15 cellular contexts compared by ENCODE assay signal in genomic region chr2:143717053-143717452, GRCh38.
A peak's percentile ranks its signal among the peaks of the same experiment; 100 is the strongest.
DNase-seq lines count a peak whose midpoint lies in the region; ATAC-seq and TF ChIP-seq lines count a peak whose summit lies in the region.
"Had no signal": no experiment of that assay in that cellular context is flagged by ENCODE, and none has a peak within 500 bp of the region (broad histone marks: within the 10 kb centered on the region; RNA-seq: fewer than 3 reads in every experiment).

No MANE protein-coding gene starts in this region.

- peaks cover 8% of the 10 kb centered on the region for H3K36me3 Mint-ChIP-seq in stimulated activated effector memory CD8-positive, alpha-beta T cell treated with anti-CD3 and anti-CD28 coated beads, Interleukin-12 subunit alpha, Interleukin-12 subunit beta, amount 100 ng/mL, for 72 hours

- no peak for ATAC-seq in stimulated activated effector memory CD8-positive, alpha-beta T cell treated with anti-CD3 and anti-CD28 coated beads, Interleukin-12 subunit alpha, Interleukin-12 subunit beta, amount 100 ng/mL, for 72 hours
- no peak for ATAC-seq in GM21529 (IDR thresholded peaks at IDR 0.05; ENCODE audit: unreplicated experiment)
- ATAC-seq: CD8-positive, alpha-beta T cell; stimulated activated memory B cell treated with anti-CD40 and anti-IgM and Interleukin-4, amounts not matched to agents 10 μg/mL and 1 μg/mL and 100 μg/mL, for 72 hours had no signal

- no peak for TF ChIP-seq CTCF in fibroblast of pulmonary artery (IDR thresholded peaks at IDR 0.05; ENCODE audit: low read length, missing control alignments)

- peak overlapping the region; percentile 22 for H3K4me3 ChIP-seq in fibroblast of pulmonary artery (replicated peaks; ENCODE audit: low read depth, low read length)

- no peaks in the 10 kb centered on the region for H3K9me3 Mint-ChIP-seq in stimulated activated effector memory CD8-positive, alpha-beta T cell treated with anti-CD3 and anti-CD28 coated beads, Interleukin-12 subunit alpha, Interleukin-12 subunit beta, amount 100 ng/mL, for 72 hours

- no peak overlapping the region for H3K4me3 Mint-ChIP-seq in stimulated activated effector memory CD8-positive, alpha-beta T cell treated with anti-CD3 and anti-CD28 coated beads, Interleukin-12 subunit alpha, Interleukin-12 subunit beta, amount 100 ng/mL, for 72 hours
- H3K4me3 Mint-ChIP-seq: activated CD4-positive, alpha-beta memory T cell treated with anti-CD3 and anti-CD28 coated beads, Interleukin-2, amount 10 ng/mL, durations not matched to agents 7 days and 5 days; CD8-positive, alpha-beta T cell; stimulated activated memory B cell treated with anti-CD40 and anti-IgM and Interleukin-4, amounts not matched to agents 10 μg/mL and 1 μg/mL and 100 μg/mL, for 72 hours had no signal

- peak overlapping the region; percentile 53 for H3K27ac Mint-ChIP-seq in stimulated activated effector memory CD8-positive, alpha-beta T cell treated with anti-CD3 and anti-CD28 coated beads, Interleukin-12 subunit alpha, Interleukin-12 subunit beta, amount 100 ng/mL, for 72 hours
- H3K27ac Mint-ChIP-seq: activated CD4-positive, alpha-beta memory T cell treated with anti-CD3 and anti-CD28 coated beads, Interleukin-2, amount 10 ng/mL, durations not matched to agents 7 days and 5 days; stimulated activated memory B cell treated with anti-CD40 and anti-IgM and Interleukin-4, amounts not matched to agents 10 μg/mL and 1 μg/mL and 100 μg/mL, for 72 hours had no signal

- in situ Hi-C loops in SK-MEL-5 (cut with HindIII; ENCODE audit: low pct_unique_long_range_greater_than_20kb, low sequenced_read_pairs): no loop called here

- H3K4me1 Mint-ChIP-seq in stimulated activated effector memory CD8-positive, alpha-beta T cell treated with anti-CD3 and anti-CD28 coated beads, Interleukin-12 subunit alpha, Interleukin-12 subunit beta, amount 100 ng/mL, for 72 hours: peaks cover 39% of the 10 kb centered on the region
- H3K4me1 Mint-ChIP-seq: stimulated activated memory B cell treated with anti-CD40 and anti-IgM and Interleukin-4, amounts not matched to agents 10 μg/mL and 1 μg/mL and 100 μg/mL, for 72 hours had no signal

- DNase-seq in ELR (ENCODE audit: low read depth) (peak; percentile 14), SK-MEL-5 (ENCODE audit: low read depth, low spot score) (peak; percentile 10), fibroblast of pulmonary artery (ENCODE audit: low read depth) (peak; percentile 11), RPMI8226 (no peak), NCI-H2107 (lab: John Stamatoyannopoulos, UW) (no peak)
- no peak for DNase-seq in stimulated activated effector memory CD8-positive, alpha-beta T cell treated with anti-CD3 and anti-CD28 coated beads, Interleukin-12 subunit alpha, Interleukin-12 subunit beta, amount 100 ng/mL, for 72 hours (ENCODE audit: low spot score in 2 of 2)
- no peak for DNase-seq in stimulated activated CD4-positive, alpha-beta T cell treated with anti-CD3 and anti-CD28 coated beads, Interleukin-15, amount 100 ng/mL, for 24 hours
- DNase-seq: activated CD4-positive, alpha-beta memory T cell treated with anti-CD3 and anti-CD28 coated beads, Interleukin-2, amount 10 ng/mL, durations not matched to agents 7 days and 5 days; activated effector memory CD4-positive, alpha-beta T cell treated with anti-CD3 and anti-CD28 coated beads, Interleukin-2, amount 50 U/mL, for 16 hours; CD8-positive, alpha-beta T cell; central memory CD4-positive, alpha-beta T cell; NCI-H1092 treated with DMSO at 0.1 percent for 48 hours; NCI-H69 had no signal

Comparison
In these comparisons a context has a peak if more than half of its experiments do, and no peak if none do; other contexts are left out.
1. DNase-seq: peak in ELR (single experiment), SK-MEL-5 (single experiment) and fibroblast of pulmonary artery (single experiment); none in stimulated activated effector memory CD8-positive, alpha-beta T cell treated with anti-CD3 and anti-CD28 coated beads, Interleukin-12 subunit alpha, Interleukin-12 subunit beta, amount 100 ng/mL, for 72 hours (0 of 2), stimulated activated CD4-positive, alpha-beta T cell treated with anti-CD3 and anti-CD28 coated beads, Interleukin-15, amount 100 ng/mL, for 24 hours (single experiment), RPMI8226 (single experiment) and NCI-H2107 (single experiment).